Comparison of ENCODE assay signal across 8 cellular contexts in genomic region chr12:120115692-120116442, GRCh38. TPM values are rescaled to one million over a fixed set of nuclear protein-coding genes. Genes with fewer than 3 reads are reported as not detected.
A peak's percentile ranks its signal among the peaks of the same experiment; 100 is the strongest.
DNase-seq lines count a peak whose midpoint lies in the region; ATAC-seq and TF ChIP-seq lines count a peak whose summit lies in the region.

No MANE protein-coding gene starts in this region.

- peaks cover 79% of the 10 kb centered on the region for H3K4me1 Mint-ChIP-seq in CD14-positive monocyte
- peaks cover 59 to 86% of the 10 kb centered on the region in 2 donors for H3K4me1 Mint-ChIP-seq in stimulated activated naive B cell treated with anti-CD40 and anti-IgM and Interleukin-4, amounts not matched to agents 10 μg/mL and 1 μg/mL and 100 μg/mL, for 72 hours

- peak overlapping the region; percentile 85 to 97 (median 91) for H3K27ac Mint-ChIP-seq in CD14-positive monocyte
- H3K27ac Mint-ChIP-seq in stimulated activated naive B cell treated with anti-CD40 and anti-IgM and Interleukin-4, amounts not matched to agents 10 μg/mL and 1 μg/mL and 100 μg/mL, for 72 hours = peak overlapping the region; percentile 98

- H3K36me3 Mint-ChIP-seq in CD14-positive monocyte = peaks cover 19 to 41% of the 10 kb centered on the region in 2 donors
- H3K36me3 Mint-ChIP-seq in stimulated activated naive B cell treated with anti-CD40 and anti-IgM and Interleukin-4, amounts not matched to agents 10 μg/mL and 1 μg/mL and 100 μg/mL, for 72 hours = peaks cover 19 to 53% of the 10 kb centered on the region in 2 donors

- H3K27me3 ChIP-seq in GM23248 (replicated peaks; ENCODE audit: insufficient read depth) = no peaks in the 10 kb centered on the region

- 5 to 6% methylated on average over 20 to 22 of the region's 31 CpGs for WGBS in GM23248 (ENCODE audit: low coverage in 1 of 2, low lambda C conversion rate in 2 of 2, missing lambda C conversion rate in 2 of 2), 2 experiments

- H3K27me3 Mint-ChIP-seq in CD14-positive monocyte (ENCODE audit: low read depth in 3 of 3) = no peaks in the 10 kb centered on the region
- no peaks in the 10 kb centered on the region for H3K27me3 Mint-ChIP-seq in stimulated activated naive B cell treated with anti-CD40 and anti-IgM and Interleukin-4, amounts not matched to agents 10 μg/mL and 1 μg/mL and 100 μg/mL, for 72 hours

- H3K9ac ChIP-seq in GM23248 = peak overlapping the region; percentile 93

- DNase-seq in CD14-positive monocyte (ENCODE audit: low spot score) (no peak), GM23248 (peak; percentile 81), NCI-H460 (ENCODE audit: extremely low read depth, low read depth) (peak; percentile 21), astrocyte of the hippocampus (ENCODE audit: low read depth, low spot score) (peak; percentile 49), kidney tubule cell (ENCODE audit: low spot score) (peak; percentile 56), nucleus accumbens (lab: John Stamatoyannopoulos, UW) (no peak), T1000 (lab: John Stamatoyannopoulos, UW) (no peak)
- DNase-seq in stimulated activated naive B cell treated with anti-CD40 and anti-IgM and Interleukin-4, amounts not matched to agents 10 μg/mL and 1 μg/mL and 100 μg/mL, for 72 hours = no peak

- H3K4me2 ChIP-seq in GM23248 (ENCODE audit: unreplicated experiment) = peak overlapping the region; percentile 85

- H3K9me3 Mint-ChIP-seq in CD14-positive monocyte = peaks cover 0 to 5% (median 0%) of the 10 kb centered on the region in 7 donors
- no peaks in the 10 kb centered on the region for H3K9me3 Mint-ChIP-seq in stimulated activated naive B cell treated with anti-CD40 and anti-IgM and Interleukin-4, amounts not matched to agents 10 μg/mL and 1 μg/mL and 100 μg/mL, for 72 hours

- H3K9me3 ChIP-seq in GM23248 (ENCODE audit: low read depth) = no peaks in the 10 kb centered on the region

- H3K79me2 ChIP-seq in GM23248 (ENCODE audit: insufficient read depth) = peaks cover 69% of the 10 kb centered on the region

- peak overlapping the region; percentile 96 for H3K4me3 ChIP-seq in GM23248

- H3K4me1 ChIP-seq in GM23248 (ENCODE audit: insufficient read depth) = peaks cover 36% of the 10 kb centered on the region

- no peaks in the 10 kb centered on the region for H3K36me3 ChIP-seq in GM23248 (ENCODE audit: low read depth)

- peak overlapping the region; percentile 30 for H3K27ac ChIP-seq in GM23248

- H3K9me2 ChIP-seq in GM23248 (ENCODE audit: insufficient read depth) = no peaks in the 10 kb centered on the region

- ATAC-seq in stimulated activated naive B cell treated with anti-CD40 and anti-IgM and Interleukin-4, amounts not matched to agents 10 μg/mL and 1 μg/mL and 100 μg/mL, for 72 hours (replicated peaks) = peak; percentile 16 to 29

- peak overlapping the region; percentile 32; the same call in 1 of the 2 replicates for H2AFZ ChIP-seq in GM23248

- H4K20me1 ChIP-seq in GM23248 (ENCODE audit: insufficient read depth) = no peaks in the 10 kb centered on the region; the same call in 1 of the 2 replicates

- H3F3A ChIP-seq in GM23248 (ENCODE audit: insufficient read depth) = peaks cover 35% of the 10 kb centered on the region

- no peak for TF ChIP-seq CTCF in CD14-positive monocyte (IDR thresholded peaks at IDR 0.05)

- in situ Hi-C loops in GM23248 (cut with MboI) = no loop called here

- intact Hi-C loops in CD14-positive monocyte (cut with micrococcal nuclease) = loop anchor here in 1 of 2 donors (5.0 kb wide), 1 partner anchor 86 kb away; the partner anchor contains the start of gene RPLP0

- peak overlapping the region; percentile 96 to 99 for H3K4me3 Mint-ChIP-seq in CD14-positive monocyte
- peak overlapping the region; percentile 98 to 100 for H3K4me3 Mint-ChIP-seq in stimulated activated naive B cell treated with anti-CD40 and anti-IgM and Interleukin-4, amounts not matched to agents 10 μg/mL and 1 μg/mL and 100 μg/mL, for 72 hours

RNA-seq across cellular contexts. Expression of gene RAB35, which starts 0.7 kb away (rescaled TPM):
- 10 to 100 TPM; 20.4 to 21.6 TPM for polyA plus RNA-seq in CD14-positive monocyte
- 32.0 and 37.1 TPM in 2 replicates for total RNA-seq in GM23248 (2014; rRNA removed; shearing (Covaris generic))
- 28.2 and 28.7 TPM in 2 replicates for polyA plus RNA-seq in GM23248 (2016; fragmentation: Nextera tagmentation; extraction: Ambion mirVana)
- total RNA-seq in NCI-H460 (2014; rRNA removed; shearing (Covaris generic)) = 35.2 and 35.9 TPM in 2 replicates
- 37.5 and 46.9 TPM in 2 replicates for polyA plus RNA-seq in NCI-H460 (2014; cell fraction: nucleus; rRNA removed)

Comparison
In these comparisons a context has a peak if more than half of its experiments do, and no peak if none do; other contexts are left out.
1. DNase-seq: peak in GM23248 (single experiment), NCI-H460 (single experiment), astrocyte of the hippocampus (single experiment) and kidney tubule cell (single experiment); none in CD14-positive monocyte (single experiment), stimulated activated naive B cell treated with anti-CD40 and anti-IgM and Interleukin-4, amounts not matched to agents 10 μg/mL and 1 μg/mL and 100 μg/mL, for 72 hours (single experiment), nucleus accumbens (0 of 56) and T1000 (single experiment).